In genomic region chr14:99727096-99727870, GRCh38 we compare ENCODE assay signal across 23 cellular contexts. TPM values are rescaled to one million over a fixed set of nuclear protein-coding genes. Genes with fewer than 3 reads are reported as not detected.
DNase-seq lines count a peak whose midpoint lies in the region; ATAC-seq, FAIRE-seq and TF ChIP-seq lines count a peak whose summit lies in the region.
"Had no signal": no experiment of that assay in that cellular context is flagged by ENCODE, and none has a peak within 500 bp of the region (broad histone marks: within the 10 kb centered on the region; RNA-seq: fewer than 3 reads in every experiment).

No MANE protein-coding gene starts in this region.

- POLR2A ChIA-PET in HepG2 (lab: Yijun Ruan, JAX): no interaction called here

- no peak overlapping the region for H3K9ac ChIP-seq in HepG2 (ENCODE audit: insufficient read depth, low read depth, low read length)

- H3K4me1 ChIP-seq in right lobe of liver: peaks cover 0 to 6% (median 0%) of the 10 kb centered on the region in 4 donors
- peaks cover 26% of the 10 kb centered on the region for H3K4me1 ChIP-seq in HepG2 (ENCODE audit: insufficient read depth, low read length)

- H3K79me2 ChIP-seq in HepG2 (ENCODE audit: insufficient read depth, low read length): no peaks in the 10 kb centered on the region

- TF ChIP-seq EP300 in HepG2 (IDR thresholded peaks at IDR 0.05; ENCODE audit: low read depth in 2 of 2, low read length in 2 of 2): no peak
- no peak for TF ChIP-seq EP300 in HepG2 (CRISPR knock-in tag; IDR thresholded peaks at IDR 0.05; ENCODE audit: borderline replicate concordance)

- 93% methylated on average over 6 of the region's 25 CpGs for WGBS in right lobe of liver (ENCODE audit: insufficient coverage, low coverage, low lambda C conversion rate, missing lambda C conversion rate)
- WGBS in HepG2 (ENCODE audit: low lambda C conversion rate): 59% methylated on average over 11 of the region's 25 CpGs

- H4K20me1 ChIP-seq in HepG2 (ENCODE audit: insufficient read depth, low read length): no peaks in the 10 kb centered on the region

- no peak overlapping the region for H3K27ac ChIP-seq in right lobe of liver
- no peak overlapping the region for H3K27ac ChIP-seq in HepG2 (ENCODE audit: extremely low read length, insufficient read depth, low read length)
- H3K27ac ChIP-seq in dorsolateral prefrontal cortex: no peak overlapping the region
- H3K27ac ChIP-seq: body of pancreas, gastroesophageal sphincter, SK-N-MC, VCaP had no signal

- no peak overlapping the region for H3K4me2 ChIP-seq in HepG2 (ENCODE audit: low read depth, low read length)

- no peak for TF ChIP-seq RAD21 in HepG2 (CRISPR knock-in tag; IDR thresholded peaks at IDR 0.05)

- in situ Hi-C loops in HepG2 (cut with HindIII; ENCODE audit: extremely low pct_ligation_motif_present, low pct_unique_long_range_greater_than_20kb): no loop called here

- H3K36me3 ChIP-seq in right lobe of liver (no peaks in the 10 kb centered on the region), HepG2 (replicated peaks in 1 of 2; ENCODE audit: control insufficient read depth in 1 of 2, insufficient read depth in 2 of 2, low read length in 2 of 2) (no peaks in the 10 kb centered on the region)
- H3K36me3 ChIP-seq: gastroesophageal sphincter had no signal

- DNase-seq in right lobe of liver (peak; percentile 10 to 43 (median 35)), HepG2 (ENCODE audit: low spot score) (no peak), dorsolateral prefrontal cortex (peak in 8 of 10 donors; percentile 4 to 35 (median 24)), posterior vena cava (ENCODE audit: low spot score) (peak; percentile 61), T-helper 1 cell (no peak)
- no peak for DNase-seq in stimulated activated CD4-positive, alpha-beta T cell treated with anti-CD3 and anti-CD28 coated beads, Interleukin-2, amount 100 ng/mL, for 48 hours
- DNase-seq: activated naive CD8-positive, alpha-beta T cell treated with anti-CD3 and anti-CD28 coated beads for 36 hours; CD4-positive, CD25-positive, alpha-beta regulatory T cell; KG1; mammary epithelial cell; NCI-H2171; NCI-H524 treated with DMSO at 0.1 percent for 48 hours; stimulated activated CD4-positive, alpha-beta T cell treated with anti-CD3 and anti-CD28 coated beads, Interleukin-15, amount 100 ng/mL, for 24 hours; stimulated activated CD8-positive, alpha-beta memory T cell treated with anti-CD3 and anti-CD28 coated beads, Interleukin-4, amount 100 ng/mL, for 48 hours; T-helper 2 cell had no signal

- TF ChIP-seq POLR2A in right lobe of liver (IDR thresholded peaks at IDR 0.05) (no peak), HepG2 (IDR thresholded peaks at IDR 0.05; ENCODE audit: insufficient read depth in 1 of 2, low read depth in 2 of 2, low read length in 2 of 2) (no peak)

- ATAC-seq in right lobe of liver (no peak), HepG2 (no peak), GM21526 (IDR thresholded peaks at IDR 0.05; ENCODE audit: low FRiP score, unreplicated experiment) (no peak)
- ATAC-seq: body of pancreas, gastroesophageal sphincter had no signal

- CTCF ChIA-PET in HepG2 (lab: Yijun Ruan, JAX; ENCODE audit: low intra/inter-chr PET ratio, low total read pairs): no interaction called here

- no TSS peak for BruUV-seq in HepG2 (replicated peaks; lab: Mats Ljungman, UMichigan)

- no peak overlapping the region for H2AFZ ChIP-seq in HepG2 (ENCODE audit: low read length)

- intact Hi-C loops in right lobe of liver (cut with DNase I) (loop anchor here in 1 of 2 donors (5.0 kb wide), 1 partner anchor 155 kb away; no protein-coding TSS in a partner anchor), HepG2 (cut with micrococcal nuclease; ENCODE audit: unreplicated experiment) (no loop called here), dorsolateral prefrontal cortex (cut with DNase I) (no loop called here), posterior vena cava (cut with DNase I) (loop anchor here (5.0 kb wide), 1 partner anchor 160 kb away; no protein-coding TSS in a partner anchor)

- TF ChIP-seq CTCF in right lobe of liver (IDR thresholded peaks at IDR 0.05) (no peak), HepG2 (CRISPR knock-in tag; IDR thresholded peaks at IDR 0.05) (no peak), dorsolateral prefrontal cortex (IDR thresholded peaks at IDR 0.05 in 54 of 56, conservative IDR thresholded peaks at IDR 0.05 in 2 of 56; ENCODE audit: low read depth in 1 of 56, partially characterized antibody in 56 of 56) (no peak)

- FAIRE-seq in HepG2 (lab: Jason Lieb, UNC): no peak
- FAIRE-seq: islet of Langerhans, urothelium cell line had no signal

- H3K9me3 ChIP-seq in right lobe of liver (no peaks in the 10 kb centered on the region), HepG2 (ENCODE audit: low read length) (no peaks in the 10 kb centered on the region)
- H3K9me3 ChIP-seq: body of pancreas, gastroesophageal sphincter had no signal

- H3K4me3 ChIP-seq in right lobe of liver (no peak overlapping the region), HepG2 (replicated peaks in 1 of 3; ENCODE audit: insufficient read depth in 1 of 3, low read depth in 2 of 3, low read length in 3 of 3) (no peak overlapping the region), dorsolateral prefrontal cortex (no peak overlapping the region)
- H3K4me3 ChIP-seq: body of pancreas, gastroesophageal sphincter, SK-N-MC had no signal

- H3K27me3 ChIP-seq in right lobe of liver (no peaks in the 10 kb centered on the region), HepG2 (ENCODE audit: control insufficient read depth in 1 of 2, insufficient read depth in 2 of 2, low read length in 2 of 2) (peaks cover 5 to 27% of the 10 kb centered on the region in 2 experiments; a peak in 4 of 5 replicates), dorsolateral prefrontal cortex (no peaks in the 10 kb centered on the region)
- H3K27me3 ChIP-seq: body of pancreas, gastroesophageal sphincter had no signal

TF ChIP-seq in HepG2, 621 proteins besides CTCF, POLR2A, EP300 and RAD21 (continues in another document):
- no peak for TF ChIP-seq ZNF3 (CRISPR knock-in tag; IDR thresholded peaks at IDR 0.05)
- TF ChIP-seq RNF219 (CRISPR knock-in tag; IDR thresholded peaks at IDR 0.05): no peak
- TF ChIP-seq, protein P1, sequence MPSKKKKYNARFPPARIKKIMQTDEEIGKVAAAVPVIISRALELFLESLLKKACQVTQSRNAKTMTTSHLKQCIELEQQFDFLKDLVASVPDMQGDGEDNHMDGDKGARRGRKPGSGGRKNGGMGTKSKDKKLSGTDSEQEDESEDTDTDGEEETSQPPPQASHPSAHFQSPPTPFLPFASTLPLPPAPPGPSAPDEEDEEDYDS (CRISPR knock-in tag; IDR thresholded peaks at IDR 0.05): no peak
- TF ChIP-seq ZNF569 (CRISPR knock-in tag; IDR thresholded peaks at IDR 0.05; ENCODE audit: borderline replicate concordance): no peak
- no peak for TF ChIP-seq ZFP62 (CRISPR knock-in tag; IDR thresholded peaks at IDR 0.05)
- no peak for TF ChIP-seq ZNF607 (CRISPR knock-in tag; IDR thresholded peaks at IDR 0.05; ENCODE audit: borderline replicate concordance)

RNA-seq across cellular contexts. Expression of gene CYP46A1, which starts 43.2 kb away (rescaled TPM):
- total RNA-seq in right lobe of liver (1 to 10 TPM in 1 of 6 experiments, under 1 TPM in 4, not detected in 1; 0.06 to 1.6 (median 0.42) TPM), HepG2 (2016; rRNA removed; fragmentation: Illumina TruSeq; extraction: Trizol) (not detected in 2 replicates), dorsolateral prefrontal cortex (100 to 1,000 TPM in 17 of 120 experiments, 10 to 100 TPM in 103; 26.0 to 165 (median 81.5) TPM), posterior vena cava (1 to 10 TPM; 1.3 TPM)
- not detected in 2 replicates for total RNA-seq in HepG2 (2016; cell fraction: cytosol; rRNA removed; fragmentation: Illumina TruSeq; extraction: Trizol; ENCODE audit: low read depth)
- not detected in 2 replicates for total RNA-seq in HepG2 (2016; cell fraction: insoluble cytoplasmic fraction; rRNA removed; fragmentation: Illumina TruSeq; extraction: Trizol)
- not detected in 2 replicates for total RNA-seq in HepG2 (2016; cell fraction: membrane; rRNA removed; fragmentation: Illumina TruSeq; extraction: Trizol)
- total RNA-seq in HepG2 (2016; cell fraction: nucleus; rRNA removed; fragmentation: Illumina TruSeq; extraction: Trizol): not detected in 2 replicates
- not detected in 2 replicates for polyA plus RNA-seq in HepG2 (2011; rRNA removed)
- not detected in 2 replicates for polyA plus RNA-seq in HepG2 (2011; cell fraction: cytosol; rRNA removed)
- polyA plus RNA-seq in HepG2 (2011; cell fraction: nucleus; rRNA removed): 0.06 and 0.12 TPM in 2 replicates
- not detected in 2 replicates for polyA plus RNA-seq in HepG2 (2012)
- polyA plus RNA-seq in HepG2 (2016; cell fraction: cytosol; fragmentation: Illumina TruSeq; extraction: Trizol; ENCODE audit: low read depth): 0.06 TPM in 2 replicates
- polyA plus RNA-seq in HepG2 (2016; cell fraction: insoluble cytoplasmic fraction; fragmentation: Illumina TruSeq; extraction: Trizol; ENCODE audit: low read depth): not detected in 2 replicates
- not detected in 2 replicates for polyA plus RNA-seq in HepG2 (2016; cell fraction: membrane; fragmentation: Illumina TruSeq; extraction: Trizol; ENCODE audit: low read depth)
- 0.11 and 0.14 TPM in 2 replicates for polyA plus RNA-seq in HepG2 (2016; cell fraction: nucleus; fragmentation: Illumina TruSeq; extraction: Trizol; ENCODE audit: insufficient read depth, low read depth)
- polyA minus RNA-seq in HepG2 (2011; rRNA and poly(A)+ RNA removed; ENCODE audit: low replicate concordance): 0.02 TPM in 1 of 2 replicates, not detected in the other
- not detected in 2 replicates for polyA minus RNA-seq in HepG2 (2011; cell fraction: cytosol; rRNA and poly(A)+ RNA removed)
- under 0.01 and 0.12 TPM in 2 replicates for polyA minus RNA-seq in HepG2 (2011; cell fraction: nucleus; rRNA and poly(A)+ RNA removed)
- total RNA-seq: activated T-helper 1 cell treated with anti-CD3 and anti-CD28 coated beads, Interleukin-12 subunit alpha, Interleukin-12 subunit beta, Interleukin-2, Interleukin-4 antibody, amounts not matched to agents 30 ng/mL and 10 ng/mL and 1 ng/mL, durations not matched to agents 14 hours and 24 hours and 36 hours; CD4-positive, CD25-positive, alpha-beta regulatory T cell; mammary epithelial cell had no signal
- polyA plus RNA-seq: CD4-positive, CD25-positive, alpha-beta regulatory T cell; mammary epithelial cell had no signal

Comparison
In these comparisons a context has a peak if more than half of its experiments do, and no peak if none do; other contexts are left out.
1. DNase-seq: peak in right lobe of liver (3 of 3), dorsolateral prefrontal cortex (8 of 10) and posterior vena cava (single experiment); none in HepG2 (single experiment), T-helper 1 cell (0 of 5) and stimulated activated CD4-positive, alpha-beta T cell treated with anti-CD3 and anti-CD28 coated beads, Interleukin-2, amount 100 ng/mL, for 48 hours (0 of 2).
2. RNA of gene CYP46A1, which starts 43.2 kb away (total RNA-seq): 26.0 to 165 TPM in dorsolateral prefrontal cortex; 1.3 TPM in posterior vena cava, 0.06 to 1.6 TPM in right lobe of liver and not detected in HepG2; every median in the first group is over 10 times any median in the second.
3. intact Hi-C loops: an anchor here in posterior vena cava (5.0 kb wide); none called in HepG2 and dorsolateral prefrontal cortex.